10 cellular contexts compared by ENCODE assay signal in the genomic region with DNA sequence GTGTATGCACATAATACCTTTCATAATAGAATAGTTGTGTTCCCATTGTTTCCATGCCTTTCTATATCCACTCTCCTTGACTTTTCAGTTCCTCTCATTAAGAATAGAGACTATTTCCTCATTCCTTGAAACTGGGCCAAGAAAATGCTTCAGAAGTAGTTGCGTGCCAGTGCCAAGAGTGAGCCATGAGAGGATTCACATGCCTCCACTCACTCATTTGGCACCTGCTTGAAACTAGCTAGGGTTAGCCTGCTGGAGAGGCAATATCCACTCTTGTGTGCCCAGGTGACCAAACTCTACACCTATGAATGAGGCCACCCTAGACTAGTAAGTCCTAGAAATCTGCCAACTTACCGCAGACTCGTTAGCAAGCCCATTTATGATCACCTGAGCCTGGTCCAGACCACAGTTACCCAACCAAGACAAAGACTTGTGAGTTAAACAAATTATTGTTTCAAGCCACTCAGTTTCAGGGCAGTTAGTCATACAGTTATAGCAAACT.
A peak's percentile ranks its signal among the peaks of the same experiment; 100 is the strongest.
DNase-seq lines count a peak whose midpoint lies in the region.
"Had no signal": no experiment of that assay in that cellular context is flagged by ENCODE, and none has a peak within 500 bp of the region (broad histone marks: within the 10 kb centered on the region; RNA-seq: fewer than 3 reads in every experiment).

No MANE protein-coding gene starts in this region.

- H3K27me3 Mint-ChIP-seq in activated naive CD8-positive, alpha-beta T cell treated with anti-CD3 and anti-CD28 coated beads for 36 hours = no peaks in the 10 kb centered on the region

- H3K9me3 Mint-ChIP-seq in activated naive CD8-positive, alpha-beta T cell treated with anti-CD3 and anti-CD28 coated beads for 36 hours = no peaks in the 10 kb centered on the region

- DNase-seq in G401 (ENCODE audit: low spot score) = peak; percentile 40
- peak; percentile 23 for DNase-seq in HCEC 1CT
- DNase-seq in NCI-H446 (lab: John Stamatoyannopoulos, UW) = peak; percentile 15 to 80
- DNase-seq in glomerular endothelial cell (ENCODE audit: extremely low read depth, low read depth, low spot score) = peak; percentile 74
- no peak for DNase-seq in amniotic stem cell (lab: John Stamatoyannopoulos, UW)
- DNase-seq in cortex of kidney (lab: John Stamatoyannopoulos, UW) = no peak
- DNase-seq in activated naive CD8-positive, alpha-beta T cell treated with anti-CD3 and anti-CD28 coated beads for 36 hours = no peak
- no peak for DNase-seq in SHP77 (lab: John Stamatoyannopoulos, UW)
- DNase-seq: H7, NCI-H1105 had no signal

- H3K4me3 Mint-ChIP-seq in activated naive CD8-positive, alpha-beta T cell treated with anti-CD3 and anti-CD28 coated beads for 36 hours = no peak overlapping the region

- in situ Hi-C loops in G401 (cut with HindIII; ENCODE audit: low sequenced_read_pairs) = no loop called here

- no peaks in the 10 kb centered on the region for H3K36me3 Mint-ChIP-seq in activated naive CD8-positive, alpha-beta T cell treated with anti-CD3 and anti-CD28 coated beads for 36 hours

- no peaks in the 10 kb centered on the region for H3K4me1 Mint-ChIP-seq in activated naive CD8-positive, alpha-beta T cell treated with anti-CD3 and anti-CD28 coated beads for 36 hours

- no peak overlapping the region for H3K27ac Mint-ChIP-seq in activated naive CD8-positive, alpha-beta T cell treated with anti-CD3 and anti-CD28 coated beads for 36 hours

Comparison
In these comparisons a context has a peak if more than half of its experiments do, and no peak if none do; other contexts are left out.
1. DNase-seq: peak in G401 (single experiment), HCEC 1CT (single experiment), NCI-H446 (2 of 2) and glomerular endothelial cell (single experiment); none in amniotic stem cell (single experiment), cortex of kidney (single experiment), activated naive CD8-positive, alpha-beta T cell treated with anti-CD3 and anti-CD28 coated beads for 36 hours (single experiment) and SHP77 (0 of 2).